ENCODE assay signal across 14 cellular contexts in the genomic region with DNA sequence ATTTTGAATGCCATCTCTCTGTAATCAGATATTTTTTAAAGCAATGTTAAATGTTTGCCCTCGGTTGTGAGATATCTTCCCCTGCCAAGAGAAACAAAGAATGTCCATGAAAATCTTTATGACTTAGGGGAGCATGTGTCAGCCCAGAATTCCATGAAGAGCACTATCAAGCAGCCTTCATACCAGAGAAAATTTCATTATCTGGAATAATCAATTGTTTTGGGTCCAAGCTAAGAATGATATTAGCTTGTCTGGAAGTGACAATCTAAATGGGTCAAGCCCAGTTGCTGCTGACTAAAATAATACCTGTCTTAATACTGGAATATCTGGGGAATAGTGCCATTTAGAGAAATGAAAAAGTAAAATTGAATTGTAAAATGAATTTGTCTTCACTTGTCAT.
DNase-seq lines count a peak whose midpoint lies in the region; ATAC-seq and TF ChIP-seq lines count a peak whose summit lies in the region.
"Had no signal": no experiment of that assay in that cellular context is flagged by ENCODE, and none has a peak within 500 bp of the region (broad histone marks: within the 10 kb centered on the region; RNA-seq: fewer than 3 reads in every experiment).

No MANE protein-coding gene starts in this region.

- no peak for DNase-seq in left ventricle myocardium inferior
- DNase-seq in heart right ventricle, result no peak
- DNase-seq in HK-2 (ENCODE audit: unreplicated experiment), result no peak
- DNase-seq in substantia nigra (lab: John Stamatoyannopoulos, UW), result no peak
- DNase-seq: C1 segment of cervical spinal cord; Calu3; CD4-positive, alpha-beta memory T cell; COR-L47; DMS53; DMS79 treated with DMSO at 0.1 percent for 48 hours; GM23248; H7 had no signal

- H3K4me2 ChIP-seq in neural cell (ENCODE audit: low read length), result peak overlapping the region; percentile 49

- no peak for TF ChIP-seq CTCF in left ventricle myocardium inferior (IDR thresholded peaks at IDR 0.05; ENCODE audit: borderline replicate concordance)
- TF ChIP-seq CTCF in heart right ventricle (IDR thresholded peaks at IDR 0.05), result no peak
- TF ChIP-seq CTCF in VCaP (conservative IDR thresholded peaks at IDR 0.05), result no peak
- TF ChIP-seq CTCF in neural cell (IDR thresholded peaks at IDR 0.05; ENCODE audit: poor library complexity, severe bottlenecking), result no peak

- H3K9me2 ChIP-seq in neural cell (ENCODE audit: insufficient read depth, low read length), result no peaks in the 10 kb centered on the region

- no peak overlapping the region for H2AFZ ChIP-seq in neural cell (ENCODE audit: low read depth, low read length)
- H2AFZ ChIP-seq: GM23248 had no signal

- no peaks in the 10 kb centered on the region for H3K27me3 ChIP-seq in left ventricle myocardium inferior (ENCODE audit: low read depth)
- no peaks in the 10 kb centered on the region for H3K27me3 ChIP-seq in heart right ventricle
- no peaks in the 10 kb centered on the region for H3K27me3 ChIP-seq in neural cell (ENCODE audit: insufficient read depth, low read depth, low read length)

- no peak for TF ChIP-seq RAD21 in neural cell (conservative IDR thresholded peaks at IDR 0.05)

- H3K4me3 ChIP-seq in left ventricle myocardium inferior (no peak overlapping the region), heart right ventricle (no peak overlapping the region), neural cell (ENCODE audit: low read length) (peak overlapping the region; percentile 17)
- H3K4me3 ChIP-seq: GM23248 had no signal

- H3K79me2 ChIP-seq in neural cell (replicated peaks; ENCODE audit: insufficient read depth, low read length), result no peaks in the 10 kb centered on the region

- no peak overlapping the region for H3K9ac ChIP-seq in neural cell (ENCODE audit: low read length)
- H3K9ac ChIP-seq: GM23248 had no signal

- H3K36me3 ChIP-seq in left ventricle myocardium inferior, result no peaks in the 10 kb centered on the region
- no peaks in the 10 kb centered on the region for H3K36me3 ChIP-seq in heart right ventricle
- H3K36me3 ChIP-seq in neural cell (ENCODE audit: insufficient read depth, low read length), result no peaks in the 10 kb centered on the region

- H3K4me1 ChIP-seq in left ventricle myocardium inferior, result no peaks in the 10 kb centered on the region
- peaks cover 0 to 5% (median 0%) of the 10 kb centered on the region in 9 donors for H3K4me1 ChIP-seq in heart right ventricle

- H3F3A ChIP-seq in neural cell (ENCODE audit: insufficient read depth, low read length, poor library complexity, severe bottlenecking), result peaks cover 4% of the 10 kb centered on the region

- ATAC-seq in heart right ventricle, result no peak

- no peaks in the 10 kb centered on the region for H4K20me1 ChIP-seq in neural cell (ENCODE audit: insufficient read depth)

- intact Hi-C loops in left ventricle myocardium inferior (cut with micrococcal nuclease) (no loop called here), heart right ventricle (cut with DNase I) (no loop called here)

- H3K27ac ChIP-seq in left ventricle myocardium inferior (replicated peaks) (peak overlapping the region; percentile 25), heart right ventricle (peak overlapping the region in 1 of 10 donors; percentile 26), VCaP (peak overlapping the region; percentile 75), neural cell (ENCODE audit: low read length) (peak overlapping the region; percentile 51), substantia nigra (ENCODE audit: low read depth, low read length, poor library complexity, severe bottlenecking) (no peak overlapping the region)
- H3K27ac ChIP-seq: GM23248 had no signal

- TF ChIP-seq EP300 in neural cell (conservative IDR thresholded peaks at IDR 0.05; ENCODE audit: poor library complexity, severe bottlenecking), result no peak

- no peaks in the 10 kb centered on the region for H3K9me3 ChIP-seq in left ventricle myocardium inferior (replicated peaks)
- no peaks in the 10 kb centered on the region for H3K9me3 ChIP-seq in heart right ventricle
- H3K9me3 ChIP-seq in neural cell (ENCODE audit: low read length), result no peaks in the 10 kb centered on the region

- 35 to 38% methylated on average over 1 of the region's 1 CpG for WGBS in heart right ventricle, 2 donors

TF ChIP-seq in neural cell, 6 proteins besides CTCF, POLR2A, EP300 and RAD21:
- TF ChIP-seq, protein P1, sequence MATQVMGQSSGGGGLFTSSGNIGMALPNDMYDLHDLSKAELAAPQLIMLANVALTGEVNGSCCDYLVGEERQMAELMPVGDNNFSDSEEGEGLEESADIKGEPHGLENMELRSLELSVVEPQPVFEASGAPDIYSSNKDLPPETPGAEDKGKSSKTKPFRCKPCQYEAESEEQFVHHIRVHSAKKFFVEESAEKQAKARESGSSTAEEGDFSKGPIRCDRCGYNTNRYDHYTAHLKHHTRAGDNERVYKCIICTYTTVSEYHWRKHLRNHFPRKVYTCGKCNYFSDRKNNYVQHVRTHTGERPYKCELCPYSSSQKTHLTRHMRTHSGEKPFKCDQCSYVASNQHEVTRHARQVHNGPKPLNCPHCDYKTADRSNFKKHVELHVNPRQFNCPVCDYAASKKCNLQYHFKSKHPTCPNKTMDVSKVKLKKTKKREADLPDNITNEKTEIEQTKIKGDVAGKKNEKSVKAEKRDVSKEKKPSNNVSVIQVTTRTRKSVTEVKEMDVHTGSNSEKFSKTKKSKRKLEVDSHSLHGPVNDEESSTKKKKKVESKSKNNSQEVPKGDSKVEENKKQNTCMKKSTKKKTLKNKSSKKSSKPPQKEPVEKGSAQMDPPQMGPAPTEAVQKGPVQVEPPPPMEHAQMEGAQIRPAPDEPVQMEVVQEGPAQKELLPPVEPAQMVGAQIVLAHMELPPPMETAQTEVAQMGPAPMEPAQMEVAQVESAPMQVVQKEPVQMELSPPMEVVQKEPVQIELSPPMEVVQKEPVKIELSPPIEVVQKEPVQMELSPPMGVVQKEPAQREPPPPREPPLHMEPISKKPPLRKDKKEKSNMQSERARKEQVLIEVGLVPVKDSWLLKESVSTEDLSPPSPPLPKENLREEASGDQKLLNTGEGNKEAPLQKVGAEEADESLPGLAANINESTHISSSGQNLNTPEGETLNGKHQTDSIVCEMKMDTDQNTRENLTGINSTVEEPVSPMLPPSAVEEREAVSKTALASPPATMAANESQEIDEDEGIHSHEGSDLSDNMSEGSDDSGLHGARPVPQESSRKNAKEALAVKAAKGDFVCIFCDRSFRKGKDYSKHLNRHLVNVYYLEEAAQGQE (IDR thresholded peaks at IDR 0.05; ENCODE audit: borderline replicate concordance), result no peak
- TF ChIP-seq TAF1 (IDR thresholded peaks at IDR 0.05; ENCODE audit: low read depth), result no peak
- no peak for TF ChIP-seq POLR2AphosphoS5 (IDR thresholded peaks at IDR 0.05)
- TF ChIP-seq EZH2 (IDR thresholded peaks at IDR 0.05; ENCODE audit: borderline replicate concordance, insufficient read depth, low read length, poor library complexity, severe bottlenecking), result no peak
- TF ChIP-seq SMC3 (conservative IDR thresholded peaks at IDR 0.05; ENCODE audit: poor library complexity), result no peak
- no peak for TF ChIP-seq MXI1 (conservative IDR thresholded peaks at IDR 0.05; ENCODE audit: poor library complexity, severe bottlenecking)
